Comparison of ENCODE assay signal across 15 cellular contexts in genomic region chr4:168593399-168593798, GRCh38.
"Had no signal": no experiment of that assay in that cellular context is flagged by ENCODE, and none has a peak within 500 bp of the region (broad histone marks: within the 10 kb centered on the region; RNA-seq: fewer than 3 reads in every experiment).

No MANE protein-coding gene starts in this region.

- ATAC-seq: activated T-helper 17 cell treated with anti-CD3 and anti-CD28 coated beads, Interleukin-2, amount 50 U/mL, for 72 hours; effector memory CD8-positive, alpha-beta T cell; left cardiac atrium; naive thymus-derived CD4-positive, alpha-beta T cell; stimulated activated effector memory CD8-positive, alpha-beta T cell treated with anti-CD3 and anti-CD28 coated beads, Interleukin-12 subunit alpha, Interleukin-12 subunit beta, amount 100 ng/mL, for 72 hours; WTC11 had no signal

- H3K9me3 Mint-ChIP-seq: activated CD4-positive, alpha-beta T cell treated with anti-CD3 and anti-CD28 coated beads, Interleukin-2, amount 10 ng/mL, durations not matched to agents 7 days and 5 days; activated naive CD4-positive, alpha-beta T cell treated with anti-CD3 and anti-CD28 coated beads, Interleukin-2, amount 10 ng/mL, durations not matched to agents 7 days and 5 days; activated T-helper 17 cell treated with anti-CD3 and anti-CD28 coated beads, Interleukin-2, amount 50 U/mL, for 72 hours; dendritic cell treated with granulocyte-macrophage colony-stimulating factor and Interleukin-4, amounts not matched to agents 40 ng/mL and 50 ng/mL, for 4 days; effector memory CD8-positive, alpha-beta T cell; stimulated activated effector memory CD8-positive, alpha-beta T cell treated with anti-CD3 and anti-CD28 coated beads, Interleukin-12 subunit alpha, Interleukin-12 subunit beta, amount 100 ng/mL, for 72 hours; WTC11 had no signal

- H3K4me3 ChIP-seq: transverse colon had no signal

- H3K4me1 Mint-ChIP-seq: activated CD4-positive, alpha-beta T cell treated with anti-CD3 and anti-CD28 coated beads, Interleukin-2, amount 10 ng/mL, durations not matched to agents 7 days and 5 days; activated naive CD4-positive, alpha-beta T cell treated with anti-CD3 and anti-CD28 coated beads, Interleukin-2, amount 10 ng/mL, durations not matched to agents 7 days and 5 days; activated T-helper 17 cell treated with anti-CD3 and anti-CD28 coated beads, Interleukin-2, amount 50 U/mL, for 72 hours; naive thymus-derived CD4-positive, alpha-beta T cell; stimulated activated effector memory CD8-positive, alpha-beta T cell treated with anti-CD3 and anti-CD28 coated beads, Interleukin-12 subunit alpha, Interleukin-12 subunit beta, amount 100 ng/mL, for 72 hours; WTC11 had no signal

- H3K27ac Mint-ChIP-seq: activated CD4-positive, alpha-beta T cell treated with anti-CD3 and anti-CD28 coated beads, Interleukin-2, amount 10 ng/mL, durations not matched to agents 7 days and 5 days; activated naive CD4-positive, alpha-beta T cell treated with anti-CD3 and anti-CD28 coated beads, Interleukin-2, amount 10 ng/mL, durations not matched to agents 7 days and 5 days; activated T-helper 17 cell treated with anti-CD3 and anti-CD28 coated beads, Interleukin-2, amount 50 U/mL, for 72 hours; dendritic cell treated with granulocyte-macrophage colony-stimulating factor and Interleukin-4, amounts not matched to agents 40 ng/mL and 50 ng/mL, for 4 days; effector memory CD8-positive, alpha-beta T cell; naive thymus-derived CD4-positive, alpha-beta T cell; stimulated activated effector memory CD8-positive, alpha-beta T cell treated with anti-CD3 and anti-CD28 coated beads, Interleukin-12 subunit alpha, Interleukin-12 subunit beta, amount 100 ng/mL, for 72 hours; WTC11 had no signal

- DNase-seq: activated CD4-positive, alpha-beta T cell treated with anti-CD3 and anti-CD28 coated beads, Interleukin-2, amount 10 ng/mL, durations not matched to agents 7 days and 5 days; activated naive CD4-positive, alpha-beta T cell treated with anti-CD3 and anti-CD28 coated beads, Interleukin-2, amount 10 ng/mL, durations not matched to agents 7 days and 5 days; activated T-cell treated with anti-CD3 and anti-CD28 coated beads for 4 hours; central memory CD4-positive, alpha-beta T cell; effector memory CD8-positive, alpha-beta T cell; erythroblast; hypothalamus; left cardiac atrium; naive thymus-derived CD4-positive, alpha-beta T cell; posterior cingulate gyrus; transverse colon had no signal

- H3K4me3 Mint-ChIP-seq: activated CD4-positive, alpha-beta T cell treated with anti-CD3 and anti-CD28 coated beads, Interleukin-2, amount 10 ng/mL, durations not matched to agents 7 days and 5 days; activated naive CD4-positive, alpha-beta T cell treated with anti-CD3 and anti-CD28 coated beads, Interleukin-2, amount 10 ng/mL, durations not matched to agents 7 days and 5 days; activated T-helper 17 cell treated with anti-CD3 and anti-CD28 coated beads, Interleukin-2, amount 50 U/mL, for 72 hours; dendritic cell treated with granulocyte-macrophage colony-stimulating factor and Interleukin-4, amounts not matched to agents 40 ng/mL and 50 ng/mL, for 4 days; effector memory CD8-positive, alpha-beta T cell; naive thymus-derived CD4-positive, alpha-beta T cell; stimulated activated effector memory CD8-positive, alpha-beta T cell treated with anti-CD3 and anti-CD28 coated beads, Interleukin-12 subunit alpha, Interleukin-12 subunit beta, amount 100 ng/mL, for 72 hours; WTC11 had no signal

- H3K27ac ChIP-seq: transverse colon had no signal

- H3K36me3 Mint-ChIP-seq: activated naive CD4-positive, alpha-beta T cell treated with anti-CD3 and anti-CD28 coated beads, Interleukin-2, amount 10 ng/mL, durations not matched to agents 7 days and 5 days; naive thymus-derived CD4-positive, alpha-beta T cell; stimulated activated effector memory CD8-positive, alpha-beta T cell treated with anti-CD3 and anti-CD28 coated beads, Interleukin-12 subunit alpha, Interleukin-12 subunit beta, amount 100 ng/mL, for 72 hours; WTC11 had no signal
